ENCODE assay signal across 8 cellular contexts in genomic region chr2:111219285-111219684, GRCh38.
A peak's percentile ranks its signal among the peaks of the same experiment; 100 is the strongest.
DNase-seq lines count a peak whose midpoint lies in the region; ATAC-seq and TF ChIP-seq lines count a peak whose summit lies in the region.

No MANE protein-coding gene starts in this region.

- TF ChIP-seq CTCF in smooth muscle cell (IDR thresholded peaks at IDR 0.05; ENCODE audit: borderline replicate concordance, insufficient read depth, poor library complexity, severe bottlenecking): no peak
- TF ChIP-seq CTCF in spleen (IDR thresholded peaks at IDR 0.05 in 8 of 11, conservative IDR thresholded peaks at IDR 0.05 in 3 of 11): no peak
- no peak for TF ChIP-seq CTCF in brain microvascular endothelial cell (IDR thresholded peaks at IDR 0.05; ENCODE audit: low read depth, low read length, missing control alignments)

- peaks cover 11% of the 10 kb centered on the region for H3K4me1 ChIP-seq in smooth muscle cell (ENCODE audit: low read depth)
- H3K4me1 ChIP-seq in spleen: peaks cover 0 to 5% (median 0%) of the 10 kb centered on the region in 6 donors

- no peak overlapping the region for H3K9ac ChIP-seq in smooth muscle cell (ENCODE audit: low read depth)

- H4K20me1 ChIP-seq in smooth muscle cell (ENCODE audit: low read depth): no peaks in the 10 kb centered on the region

- whole genome bisulfite sequencing in smooth muscle cell (ENCODE audit: low lambda C conversion rate): 49% methylated on average over 6 of the region's 6 CpGs
- WGBS in spleen, 5 donors: 48 to 53% (median 52%) methylated on average over 6 of the region's 6 CpGs

- H2AFZ ChIP-seq in smooth muscle cell (ENCODE audit: low read depth): no peak overlapping the region

- H3K27me3 ChIP-seq in smooth muscle cell (ENCODE audit: low read depth): no peaks in the 10 kb centered on the region
- H3K27me3 ChIP-seq in spleen (replicated peaks in 1 of 7): no peaks in the 10 kb centered on the region
- no peaks in the 10 kb centered on the region for H3K27me3 ChIP-seq in brain microvascular endothelial cell (replicated peaks)

- no peak overlapping the region for H3K4me3 ChIP-seq in smooth muscle cell
- no peak overlapping the region for H3K4me3 ChIP-seq in spleen
- no peak overlapping the region for H3K4me3 ChIP-seq in brain microvascular endothelial cell (ENCODE audit: low read depth, low read length)

- intact Hi-C loops in spleen (cut with DNase I; ENCODE audit: low total_unique reads): no loop called here

- H3K4me2 ChIP-seq in smooth muscle cell: peak overlapping the region; percentile 55

- ATAC-seq in HG03045 (IDR thresholded peaks at IDR 0.05; ENCODE audit: unreplicated experiment): peak; percentile 84

- peak; percentile 18 to 52 for DNase-seq in NCI-H526 (lab: John Stamatoyannopoulos, UW)
- no peak for DNase-seq in NCI-H526 treated with DMSO at 0.1 percent for 48 hours (lab: John Stamatoyannopoulos, UW)
- DNase-seq in RPMI8226: peak; percentile 71
- no peak for DNase-seq in smooth muscle cell (lab: John Stamatoyannopoulos, UW; ENCODE audit: unreplicated experiment)
- DNase-seq in spleen: no peak
- DNase-seq in NCI-H226: no peak
- DNase-seq in brain microvascular endothelial cell: no peak

- H3F3A ChIP-seq in smooth muscle cell (ENCODE audit: low read depth): no peaks in the 10 kb centered on the region

- H3K9me3 ChIP-seq in smooth muscle cell (replicated peaks; ENCODE audit: low read depth) (peaks cover 4% of the 10 kb centered on the region), spleen (peaks cover 0 to 21% (median 13%) of the 10 kb centered on the region in 8 donors)

- in situ Hi-C loops in brain microvascular endothelial cell (cut with HindIII; ENCODE audit: low pct_ligation_motif_present, low sequenced_read_pairs): no loop called here

- TF ChIP-seq POLR2A in spleen (IDR thresholded peaks at IDR 0.05): no peak

- H3K36me3 ChIP-seq in smooth muscle cell (ENCODE audit: low read depth) (peaks cover 8% of the 10 kb centered on the region), spleen (peaks cover 0 to 7% (median 0%) of the 10 kb centered on the region in 6 donors), brain microvascular endothelial cell (replicated peaks) (no peaks in the 10 kb centered on the region)

- H3K27ac ChIP-seq in smooth muscle cell (ENCODE audit: low read depth): peak overlapping the region; percentile 51
- no peak overlapping the region for H3K27ac ChIP-seq in spleen
- no peak overlapping the region for H3K27ac ChIP-seq in brain microvascular endothelial cell

- H3K79me2 ChIP-seq in smooth muscle cell (ENCODE audit: low read depth): no peaks in the 10 kb centered on the region

Comparison
In these comparisons a context has a peak if more than half of its experiments do, and no peak if none do; other contexts are left out.
1. DNase-seq: peak in NCI-H526 (2 of 2) and RPMI8226 (single experiment); none in NCI-H526 treated with DMSO at 0.1 percent for 48 hours (single experiment), smooth muscle cell (single experiment), spleen (single experiment), NCI-H226 (single experiment) and brain microvascular endothelial cell (single experiment).